In the genomic region with DNA sequence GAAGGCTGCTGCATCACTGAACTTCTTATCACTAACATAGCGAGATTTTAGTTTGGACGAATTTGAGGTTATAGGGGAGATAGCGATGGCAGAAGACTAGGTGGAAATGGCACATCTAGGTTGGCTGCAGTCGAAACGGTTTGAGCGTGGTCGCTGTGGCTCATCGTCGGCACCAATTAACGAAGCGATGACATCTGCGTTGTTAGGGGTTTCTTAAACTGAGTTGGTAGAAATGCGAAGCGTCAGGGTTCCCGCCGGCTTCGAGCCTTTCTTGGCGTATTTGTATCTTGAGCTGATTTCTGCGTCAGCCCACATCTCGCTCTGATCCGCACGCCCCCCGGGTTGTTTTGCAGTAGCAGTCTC, we compare ENCODE assay signal across 8 cellular contexts. TPM values are rescaled to one million over a fixed set of nuclear protein-coding genes. Genes with fewer than 3 reads are reported as not detected.
DNase-seq lines count a peak whose midpoint lies in the region; ATAC-seq and TF ChIP-seq lines count a peak whose summit lies in the region.

No MANE protein-coding gene starts in this region.

- H3K27ac Mint-ChIP-seq in activated CD8-positive, alpha-beta memory T cell treated with anti-CD3 and anti-CD28 coated beads, Interleukin-2, amount 10 ng/mL, durations not matched to agents 7 days and 5 days, result peak overlapping the region; percentile 94

- H3K4me3 ChIP-seq in GM12865 (ENCODE audit: low read depth, low read length) (peak overlapping the region; percentile 99), HAP-1 (peak overlapping the region; percentile 62), esophagus (ENCODE audit: low read depth in 1 of 2, low read length in 2 of 2) (peak overlapping the region; percentile 90 to 92), neuron (ENCODE audit: low read length) (peak overlapping the region; percentile 76)

- H3K27ac ChIP-seq in esophagus (ENCODE audit: low read depth in 2 of 2, low read length in 1 of 2), result peak overlapping the region; percentile 92 to 98
- peak overlapping the region; percentile 84 for H3K27ac ChIP-seq in substantia nigra (ENCODE audit: low read depth, low read length, poor library complexity, severe bottlenecking)

- H3K27me3 ChIP-seq in HAP-1 (ENCODE audit: low read depth) (no peaks in the 10 kb centered on the region), esophagus (ENCODE audit: control insufficient read depth in 1 of 2, insufficient read depth in 2 of 2, low read length in 2 of 2) (no peaks in the 10 kb centered on the region), neuron (ENCODE audit: insufficient read depth, low read length) (no peaks in the 10 kb centered on the region)

- no peaks in the 10 kb centered on the region for H3K9me3 ChIP-seq in HAP-1
- H3K9me3 ChIP-seq in esophagus (ENCODE audit: control insufficient read depth in 2 of 2, insufficient read depth in 1 of 2, low read depth in 1 of 2, low read length in 1 of 2), result no peaks in the 10 kb centered on the region
- no peaks in the 10 kb centered on the region for H3K9me3 ChIP-seq in neuron (ENCODE audit: low read length)

- H3K4me1 Mint-ChIP-seq in activated CD8-positive, alpha-beta memory T cell treated with anti-CD3 and anti-CD28 coated beads, Interleukin-2, amount 10 ng/mL, durations not matched to agents 7 days and 5 days, result peaks cover 54% of the 10 kb centered on the region

- H3K36me3 Mint-ChIP-seq in activated CD8-positive, alpha-beta memory T cell treated with anti-CD3 and anti-CD28 coated beads, Interleukin-2, amount 10 ng/mL, durations not matched to agents 7 days and 5 days, result peaks cover 28% of the 10 kb centered on the region

- peaks cover 3% of the 10 kb centered on the region for H3K9me3 Mint-ChIP-seq in activated CD8-positive, alpha-beta memory T cell treated with anti-CD3 and anti-CD28 coated beads, Interleukin-2, amount 10 ng/mL, durations not matched to agents 7 days and 5 days (ENCODE audit: low read depth)

- in situ Hi-C loops in HAP-1 (cut with MboI; ENCODE audit: low sequenced_read_pairs), result no loop called here

- peaks cover 30% of the 10 kb centered on the region for H3K4me1 ChIP-seq in HAP-1
- peaks cover 2 to 3% of the 10 kb centered on the region in 2 donors for H3K4me1 ChIP-seq in esophagus (ENCODE audit: control insufficient read depth in 2 of 2, insufficient read depth in 2 of 2, low read length in 1 of 2)
- peaks cover 14% of the 10 kb centered on the region for H3K4me1 ChIP-seq in neuron (ENCODE audit: insufficient read depth, low read length)

- 1% methylated on average over 23 of the region's 23 CpGs for WGBS in esophagus, 2 donors

- no peak for TF ChIP-seq CTCF in GM12865 (IDR thresholded peaks at IDR 0.05; ENCODE audit: insufficient read depth, low read depth, low read length, missing control alignments)

- no peaks in the 10 kb centered on the region for H3K27me3 Mint-ChIP-seq in activated CD8-positive, alpha-beta memory T cell treated with anti-CD3 and anti-CD28 coated beads, Interleukin-2, amount 10 ng/mL, durations not matched to agents 7 days and 5 days

- peak; percentile 20 for ATAC-seq in activated CD8-positive, alpha-beta memory T cell treated with anti-CD3 and anti-CD28 coated beads, Interleukin-2, amount 10 ng/mL, durations not matched to agents 7 days and 5 days

- no peak overlapping the region for H2AFZ ChIP-seq in neuron (ENCODE audit: low read depth, low read length)

- CTCF ChIA-PET in activated CD8-positive, alpha-beta memory T cell treated with anti-CD3 and anti-CD28 coated beads, Interleukin-2, amount 10 ng/mL, durations not matched to agents 7 days and 5 days (lab: Charles Lee), result interaction anchor here (0.6 to 4.2 kb wide), 10 partner anchors 16 to 584 kb away, joined by 3 to 14 read pairs (median 4); a partner anchor contains a TSS

- DNase-seq in GM12865 (ENCODE audit: low read depth), result peak; percentile 69
- no peak for DNase-seq in HAP-1 (ENCODE audit: low spot score in 2 of 2)
- peak; percentile 50 for DNase-seq in NCI-H1105 (lab: John Stamatoyannopoulos, UW)
- DNase-seq in activated CD8-positive, alpha-beta memory T cell treated with anti-CD3 and anti-CD28 coated beads, Interleukin-2, amount 10 ng/mL, durations not matched to agents 7 days and 5 days, result peak; percentile 76
- DNase-seq in substantia nigra (lab: John Stamatoyannopoulos, UW), result peak in 22 of 49 donors; percentile 9 to 61 (median 28)
- DNase-seq in NCI-H2107 treated with DMSO at 0.1 percent for 48 hours (lab: John Stamatoyannopoulos, UW; ENCODE audit: unreplicated experiment), result no peak

- H3K36me3 ChIP-seq in HAP-1 (replicated peaks) (no peaks in the 10 kb centered on the region; the same call in 1 of the 2 replicates), esophagus (ENCODE audit: control insufficient read depth in 2 of 2, insufficient read depth in 2 of 2, low read length in 1 of 2) (no peaks in the 10 kb centered on the region), neuron (ENCODE audit: insufficient read depth, low read length) (no peaks in the 10 kb centered on the region)

- H3K4me3 Mint-ChIP-seq in activated CD8-positive, alpha-beta memory T cell treated with anti-CD3 and anti-CD28 coated beads, Interleukin-2, amount 10 ng/mL, durations not matched to agents 7 days and 5 days, result peak overlapping the region; percentile 85

RNA-seq across cellular contexts. Expression of a gene that starts 0.3 kb away (rescaled TPM):
- total RNA-seq in activated CD8-positive, alpha-beta memory T cell treated with anti-CD3 and anti-CD28 coated beads, Interleukin-2, amount 10 ng/mL, durations not matched to agents 7 days and 5 days, result 1 to 10 TPM; 2.3 to 2.6 TPM
- under 1 TPM; 0.35 to 0.41 TPM for polyA plus RNA-seq in esophagus

RNA-seq across cellular contexts. Expression of a gene that starts 0.8 kb away (rescaled TPM):
- 10 to 100 TPM; 38.9 to 46.9 TPM for total RNA-seq in activated CD8-positive, alpha-beta memory T cell treated with anti-CD3 and anti-CD28 coated beads, Interleukin-2, amount 10 ng/mL, durations not matched to agents 7 days and 5 days
- polyA plus RNA-seq in esophagus, result 10 to 100 TPM; 11.5 to 21.7 TPM

Comparison
In these comparisons a context has a peak if more than half of its experiments do, and no peak if none do; other contexts are left out.
1. DNase-seq: peak in GM12865 (single experiment), NCI-H1105 (single experiment) and activated CD8-positive, alpha-beta memory T cell treated with anti-CD3 and anti-CD28 coated beads, Interleukin-2, amount 10 ng/mL, durations not matched to agents 7 days and 5 days (single experiment); none in HAP-1 (0 of 2) and NCI-H2107 treated with DMSO at 0.1 percent for 48 hours (single experiment).
2. Peak in every context shown above with its lines, with median percentiles within 50 percentile points of each other: H3K4me3 ChIP-seq.